ENCODE assay signal across 8 cellular contexts in the genomic region with DNA sequence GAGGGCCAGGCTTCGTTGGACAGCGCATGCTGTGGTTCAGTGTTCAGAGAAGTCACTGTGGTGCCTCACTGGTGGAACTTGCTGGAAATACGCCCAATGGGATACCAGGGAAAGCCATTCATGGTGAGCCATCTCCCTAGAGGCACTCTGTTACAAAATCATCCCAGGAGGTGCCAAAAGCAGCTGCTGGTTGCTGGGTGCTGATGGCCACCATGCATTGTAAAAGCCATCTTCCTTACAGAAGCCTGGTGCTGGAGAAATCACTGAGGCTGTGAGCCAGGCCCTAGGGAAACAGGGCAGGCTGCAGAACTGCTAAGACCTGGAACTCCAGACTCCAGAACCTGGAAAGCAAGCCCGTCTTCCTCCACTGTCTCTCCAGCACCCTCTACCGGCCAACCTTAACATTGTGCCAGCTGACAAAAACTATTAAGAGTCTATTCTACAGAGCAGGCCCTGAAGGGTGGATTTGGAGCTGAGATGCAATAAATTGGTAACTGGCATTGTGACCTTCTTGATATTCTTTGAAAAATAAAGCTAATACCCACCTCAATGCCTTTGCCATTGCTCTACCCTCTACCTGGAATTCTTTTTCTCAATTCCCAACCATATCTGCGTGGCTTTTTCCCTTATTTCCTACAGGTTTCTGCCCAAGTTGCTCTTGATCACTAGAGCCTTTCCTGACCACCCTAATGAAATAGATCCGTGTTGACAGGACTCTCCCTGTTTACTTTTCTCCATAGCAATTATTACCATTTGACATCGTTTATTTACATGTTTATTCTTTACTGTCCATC. TPM values are rescaled to one million over a fixed set of nuclear protein-coding genes. Genes with fewer than 3 reads are reported as not detected.
A peak's percentile ranks its signal among the peaks of the same experiment; 100 is the strongest.
DNase-seq lines count a peak whose midpoint lies in the region; ATAC-seq and TF ChIP-seq lines count a peak whose summit lies in the region.

No MANE protein-coding gene starts in this region.

- H3K9me3 Mint-ChIP-seq in brain, result peaks cover 0 to 3% (median 2%) of the 10 kb centered on the region in 5 experiments
- H3K9me3 Mint-ChIP-seq in immature natural killer cell, result no peaks in the 10 kb centered on the region

- DNase-seq in SIG-M5 treated with dmso at 0.1 percent for 504 hours (lab: John Stamatoyannopoulos, UW; ENCODE audit: unreplicated experiment) (peak; percentile 71), SIG-M5 (lab: John Stamatoyannopoulos, UW) (no peak), NCI-H2081 treated with DMSO at 0.1 percent for 48 hours (lab: John Stamatoyannopoulos, UW) (peak; percentile 42), UCSD-AML1 (lab: John Stamatoyannopoulos, UW; ENCODE audit: unreplicated experiment) (peak; percentile 53), immature natural killer cell (peak; percentile 31 to 50 (median 35))
- peak; percentile 83 for DNase-seq in stimulated activated CD4-positive, alpha-beta T cell treated with anti-CD3 and anti-CD28 coated beads, Interleukin-15, amount 100 ng/mL, for 24 hours

- no peak overlapping the region for H3K4me3 Mint-ChIP-seq in brain
- H3K4me3 Mint-ChIP-seq in immature natural killer cell, result no peak overlapping the region

- peak; percentile 77 to 82 for TF ChIP-seq CTCF in brain (conservative IDR thresholded peaks at IDR 0.05)

- H3K27ac Mint-ChIP-seq in brain (no peak overlapping the region), immature natural killer cell (no peak overlapping the region)

- no peak for ATAC-seq in HG02763 (IDR thresholded peaks at IDR 0.05; ENCODE audit: unreplicated experiment)

- H3K4me1 Mint-ChIP-seq in brain (no peaks in the 10 kb centered on the region), immature natural killer cell (peaks cover 9 to 30% of the 10 kb centered on the region in 2 donors)

- H3K27me3 Mint-ChIP-seq in brain (no peaks in the 10 kb centered on the region), immature natural killer cell (ENCODE audit: low read depth in 3 of 3) (no peaks in the 10 kb centered on the region)

- H3K36me3 Mint-ChIP-seq in brain (no peaks in the 10 kb centered on the region), immature natural killer cell (peaks cover 0 to 3% (median 0%) of the 10 kb centered on the region in 3 donors)

RNA-seq across cellular contexts. Expression of a gene that starts 18.5 kb away (rescaled TPM):
- polyA plus RNA-seq in brain (ENCODE audit: insufficient read depth, low read depth, low replicate concordance), result 310 TPM
- polyA plus RNA-seq in immature natural killer cell, result 100 to 1,000 TPM; 351 to 390 (median 365) TPM

RNA-seq across cellular contexts. Expression of a gene that starts 56.6 kb away (rescaled TPM):
- polyA plus RNA-seq in brain (ENCODE audit: insufficient read depth, low read depth, low replicate concordance) (4.3 TPM), immature natural killer cell (1 to 10 TPM in 2 of 3 donors, not detected in 1; 2.7 to 5.1 TPM)
